8 cellular contexts compared by ENCODE assay signal in genomic region chr9:36328798-36329411, GRCh38.
DNase-seq lines count a peak whose midpoint lies in the region; ATAC-seq lines count a peak whose summit lies in the region.

No MANE protein-coding gene starts in this region.

- H3K27ac Mint-ChIP-seq in activated naive CD8-positive, alpha-beta T cell treated with anti-CD3 and anti-CD28 coated beads, Interleukin-2, amount 10 ng/mL, durations not matched to agents 7 days and 5 days = no peak overlapping the region
- H3K27ac Mint-ChIP-seq in activated naive CD8-positive, alpha-beta T cell treated with anti-CD3 and anti-CD28 coated beads for 36 hours = no peak overlapping the region
- no peak overlapping the region for H3K27ac Mint-ChIP-seq in stimulated activated naive B cell treated with anti-CD40 and anti-IgM and Interleukin-4, amounts not matched to agents 10 μg/mL and 1 μg/mL and 100 μg/mL, for 72 hours

- peaks cover 1% of the 10 kb centered on the region for H3K4me1 Mint-ChIP-seq in activated naive CD8-positive, alpha-beta T cell treated with anti-CD3 and anti-CD28 coated beads, Interleukin-2, amount 10 ng/mL, durations not matched to agents 7 days and 5 days
- H3K4me1 Mint-ChIP-seq in activated naive CD8-positive, alpha-beta T cell treated with anti-CD3 and anti-CD28 coated beads for 36 hours = no peaks in the 10 kb centered on the region
- no peaks in the 10 kb centered on the region for H3K4me1 Mint-ChIP-seq in stimulated activated naive B cell treated with anti-CD40 and anti-IgM and Interleukin-4, amounts not matched to agents 10 μg/mL and 1 μg/mL and 100 μg/mL, for 72 hours

- no peaks in the 10 kb centered on the region for H3K36me3 Mint-ChIP-seq in activated naive CD8-positive, alpha-beta T cell treated with anti-CD3 and anti-CD28 coated beads, Interleukin-2, amount 10 ng/mL, durations not matched to agents 7 days and 5 days
- H3K36me3 Mint-ChIP-seq in activated naive CD8-positive, alpha-beta T cell treated with anti-CD3 and anti-CD28 coated beads for 36 hours = no peaks in the 10 kb centered on the region
- H3K36me3 Mint-ChIP-seq in stimulated activated naive B cell treated with anti-CD40 and anti-IgM and Interleukin-4, amounts not matched to agents 10 μg/mL and 1 μg/mL and 100 μg/mL, for 72 hours = peaks cover 0 to 1% of the 10 kb centered on the region in 2 donors

- DNase-seq in activated naive CD8-positive, alpha-beta T cell treated with anti-CD3 and anti-CD28 coated beads, Interleukin-2, amount 10 ng/mL, durations not matched to agents 7 days and 5 days = no peak
- DNase-seq in activated naive CD8-positive, alpha-beta T cell treated with anti-CD3 and anti-CD28 coated beads for 36 hours = no peak
- peak; percentile 78 for DNase-seq in M059J (ENCODE audit: low read depth)
- DNase-seq in SK-MEL-5 (ENCODE audit: low read depth, low spot score) = peak; percentile 80
- peak; percentile 50 for DNase-seq in central memory CD4-positive, alpha-beta T cell
- peak; percentile 87 for DNase-seq in left kidney (ENCODE audit: low read depth, low spot score)
- peak; percentile 13 for DNase-seq in stimulated activated naive B cell treated with anti-CD40 and anti-IgM and Interleukin-4, amounts not matched to agents 10 μg/mL and 1 μg/mL and 100 μg/mL, for 72 hours

- POLR2A ChIA-PET in activated naive CD8-positive, alpha-beta T cell treated with anti-CD3 and anti-CD28 coated beads, Interleukin-2, amount 10 ng/mL, durations not matched to agents 7 days and 5 days (lab: Charles Lee) = interaction anchor here (0.7 to 1.1 kb wide), 3 partner anchors 22 to 138 kb away, joined by 3 to 5 read pairs (median 4); partner anchors contain the start of gene CLTA

- no peaks in the 10 kb centered on the region for H3K27me3 Mint-ChIP-seq in activated naive CD8-positive, alpha-beta T cell treated with anti-CD3 and anti-CD28 coated beads, Interleukin-2, amount 10 ng/mL, durations not matched to agents 7 days and 5 days
- no peaks in the 10 kb centered on the region for H3K27me3 Mint-ChIP-seq in activated naive CD8-positive, alpha-beta T cell treated with anti-CD3 and anti-CD28 coated beads for 36 hours
- H3K27me3 Mint-ChIP-seq in stimulated activated naive B cell treated with anti-CD40 and anti-IgM and Interleukin-4, amounts not matched to agents 10 μg/mL and 1 μg/mL and 100 μg/mL, for 72 hours = no peaks in the 10 kb centered on the region

- ATAC-seq in activated naive CD8-positive, alpha-beta T cell treated with anti-CD3 and anti-CD28 coated beads, Interleukin-2, amount 10 ng/mL, durations not matched to agents 7 days and 5 days (ENCODE audit: low read depth) = peak; percentile 86
- ATAC-seq in stimulated activated naive B cell treated with anti-CD40 and anti-IgM and Interleukin-4, amounts not matched to agents 10 μg/mL and 1 μg/mL and 100 μg/mL, for 72 hours (replicated peaks) = peak; percentile 74
- ATAC-seq in HG02884 (IDR thresholded peaks at IDR 0.05; ENCODE audit: unreplicated experiment) = no peak

- no peaks in the 10 kb centered on the region for H3K9me3 Mint-ChIP-seq in activated naive CD8-positive, alpha-beta T cell treated with anti-CD3 and anti-CD28 coated beads, Interleukin-2, amount 10 ng/mL, durations not matched to agents 7 days and 5 days
- H3K9me3 Mint-ChIP-seq in activated naive CD8-positive, alpha-beta T cell treated with anti-CD3 and anti-CD28 coated beads for 36 hours = no peaks in the 10 kb centered on the region
- H3K9me3 Mint-ChIP-seq in stimulated activated naive B cell treated with anti-CD40 and anti-IgM and Interleukin-4, amounts not matched to agents 10 μg/mL and 1 μg/mL and 100 μg/mL, for 72 hours = no peaks in the 10 kb centered on the region

- no peak overlapping the region for H3K4me3 Mint-ChIP-seq in activated naive CD8-positive, alpha-beta T cell treated with anti-CD3 and anti-CD28 coated beads, Interleukin-2, amount 10 ng/mL, durations not matched to agents 7 days and 5 days
- no peak overlapping the region for H3K4me3 Mint-ChIP-seq in activated naive CD8-positive, alpha-beta T cell treated with anti-CD3 and anti-CD28 coated beads for 36 hours
- no peak overlapping the region for H3K4me3 Mint-ChIP-seq in stimulated activated naive B cell treated with anti-CD40 and anti-IgM and Interleukin-4, amounts not matched to agents 10 μg/mL and 1 μg/mL and 100 μg/mL, for 72 hours

- in situ Hi-C loops in SK-MEL-5 (cut with HindIII; ENCODE audit: low pct_unique_long_range_greater_than_20kb, low sequenced_read_pairs) = no loop called here

Comparison
In these comparisons a context has a peak if more than half of its experiments do, and no peak if none do; other contexts are left out.
1. DNase-seq: peak in M059J (single experiment), SK-MEL-5 (single experiment), central memory CD4-positive, alpha-beta T cell (single experiment), left kidney (single experiment) and stimulated activated naive B cell treated with anti-CD40 and anti-IgM and Interleukin-4, amounts not matched to agents 10 μg/mL and 1 μg/mL and 100 μg/mL, for 72 hours (single experiment); none in activated naive CD8-positive, alpha-beta T cell treated with anti-CD3 and anti-CD28 coated beads, Interleukin-2, amount 10 ng/mL, durations not matched to agents 7 days and 5 days (single experiment) and activated naive CD8-positive, alpha-beta T cell treated with anti-CD3 and anti-CD28 coated beads for 36 hours (single experiment).